25 cellular contexts compared by ENCODE assay signal in the genomic region with DNA sequence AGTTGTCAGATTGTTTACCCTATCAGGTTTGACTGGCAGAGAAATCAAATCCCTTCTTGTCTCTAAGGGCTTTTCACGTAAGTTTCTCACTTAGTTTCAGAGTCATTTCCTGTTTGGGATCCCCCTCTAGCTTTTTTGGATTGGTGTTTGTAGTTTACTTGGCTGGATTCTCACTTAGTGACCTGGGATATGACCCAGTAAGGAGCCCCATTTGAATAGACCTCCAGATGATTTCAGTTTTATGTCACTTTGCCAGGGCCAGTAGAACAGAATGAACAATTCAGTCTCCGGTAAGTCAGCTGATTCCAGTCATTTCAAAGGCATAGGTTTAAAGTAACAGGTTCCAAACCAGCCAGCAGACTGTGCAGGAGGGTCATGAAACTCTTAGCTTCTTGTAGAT. TPM values are rescaled to one million over a fixed set of nuclear protein-coding genes. Genes with fewer than 3 reads are reported as not detected.
DNase-seq lines count a peak whose midpoint lies in the region; ATAC-seq and TF ChIP-seq lines count a peak whose summit lies in the region.
"Had no signal": no experiment of that assay in that cellular context is flagged by ENCODE, and none has a peak within 500 bp of the region (broad histone marks: within the 10 kb centered on the region; RNA-seq: fewer than 3 reads in every experiment).

No MANE protein-coding gene starts in this region.

- peak; percentile 40 for ATAC-seq in GM18520 (IDR thresholded peaks at IDR 0.05; ENCODE audit: unreplicated experiment)
- ATAC-seq in left colon: no peak
- ATAC-seq in HG03342 (IDR thresholded peaks at IDR 0.05; ENCODE audit: unreplicated experiment): no peak
- ATAC-seq: HepG2 had no signal

- in situ Hi-C loops in GM13976 (cut with MboI; ENCODE audit: low sequenced_read_pairs, unreplicated experiment): loop anchor here (25.0 kb wide), 1 partner anchor 266 kb away; no protein-coding TSS in a partner anchor
- in situ Hi-C loops in SK-MEL-5 (cut with HindIII; ENCODE audit: low pct_unique_long_range_greater_than_20kb, low sequenced_read_pairs): no loop called here

- H3K27ac ChIP-seq in RWPE1: no peak overlapping the region
- H3K27ac ChIP-seq: SJCRH30 had no signal

- H3K4me3 ChIP-seq in fibroblast of pulmonary artery (replicated peaks; ENCODE audit: low read depth, low read length): no peak overlapping the region
- H3K4me3 ChIP-seq: SJCRH30 had no signal

- TF ChIP-seq CTCF in GM13976 (IDR thresholded peaks at IDR 0.05; ENCODE audit: borderline replicate concordance, control extremely low read depth, extremely low read depth, insufficient read depth, missing control alignments) (no peak), fibroblast of pulmonary artery (IDR thresholded peaks at IDR 0.05; ENCODE audit: low read length, missing control alignments) (no peak), RWPE1 (conservative IDR thresholded peaks at IDR 0.05; ENCODE audit: low read depth) (no peak)

- peak; percentile 26 for DNase-seq in GM13976 (ENCODE audit: low spot score)
- peak; percentile 6 for DNase-seq in SK-MEL-5 (ENCODE audit: low read depth, low spot score)
- DNase-seq in fibroblast of pulmonary artery (ENCODE audit: low read depth): peak; percentile 34
- DNase-seq in RWPE1 (ENCODE audit: low spot score): no peak
- DNase-seq in left colon: no peak
- no peak for DNase-seq in stimulated activated CD4-positive, alpha-beta T cell treated with anti-CD3 and anti-CD28 coated beads, Interleukin-2, amount 100 ng/mL, for 24 hours
- DNase-seq: Caco-2; CD4-positive, alpha-beta memory T cell; DMS 273 treated with DMSO at 0.1 percent for 48 hours; DMS79; EL; GDM1; HCEC 1CT; Karpas-422; NCI-H1092; NCI-H1417 treated with DMSO at 0.1 percent for 48 hours; NCI-H1694 treated with DMSO at 0.1 percent for 48 hours; NCI-H2081; NCI-H226; NCI-H510A; NCI-H69; SJCRH30 had no signal

- CTCF ChIA-PET in RWPE1 (lab: Yijun Ruan, JAX): no interaction called here

- POLR2A ChIA-PET in RWPE1 (lab: Yijun Ruan, JAX; ENCODE audit: low non-redundant PET): no interaction called here

- intact Hi-C loops in left colon (cut with DNase I, micrococcal nuclease): no loop called here

RNA-seq across cellular contexts. Expression of gene FAM135A, which starts 8.2 kb away (rescaled TPM):
- 11.5 and 12.5 TPM in 2 replicates for total RNA-seq in SK-MEL-5 (2014; rRNA removed; shearing (Covaris generic))
- 9.3 and 10.2 TPM in 2 replicates for polyA plus RNA-seq in SK-MEL-5 (2015; cell fraction: cytosol; rRNA removed)
- 20.3 and 25.6 TPM in 2 replicates for polyA plus RNA-seq in SK-MEL-5 (2015; cell fraction: nucleus; rRNA removed)
- 10 to 100 TPM; 54.4 to 68.4 TPM for total RNA-seq in left colon

Comparison
In these comparisons a context has a peak if more than half of its experiments do, and no peak if none do; other contexts are left out.
1. DNase-seq: peak in GM13976 (single experiment), SK-MEL-5 (single experiment) and fibroblast of pulmonary artery (single experiment); none in RWPE1 (single experiment), left colon (0 of 2) and stimulated activated CD4-positive, alpha-beta T cell treated with anti-CD3 and anti-CD28 coated beads, Interleukin-2, amount 100 ng/mL, for 24 hours (0 of 2).